ENCODE assay signal across 8 cellular contexts in genomic region chr16:275041-275621, GRCh38. TPM values are rescaled to one million over a fixed set of nuclear protein-coding genes. Genes with fewer than 3 reads are reported as not detected.
DNase-seq lines count a peak whose midpoint lies in the region; TF ChIP-seq lines count a peak whose summit lies in the region.

No MANE protein-coding gene starts in this region.

- TF ChIP-seq CTCF in fibroblast of villous mesenchyme (IDR thresholded peaks at IDR 0.05; ENCODE audit: insufficient read depth, low read depth, low read length) = no peak
- TF ChIP-seq CTCF in GM20000 (IDR thresholded peaks at IDR 0.05; ENCODE audit: extremely low read depth, missing control alignments) = no peak

- no peak overlapping the region for H4K91ac ChIP-seq in trophoblast cell (ENCODE audit: low read depth, low read length)

- no peak overlapping the region for H2AK5ac ChIP-seq in trophoblast cell (ENCODE audit: low read length)

- no peak overlapping the region for H3K23ac ChIP-seq in trophoblast cell (ENCODE audit: low read length)

- no peak overlapping the region for H3K4ac ChIP-seq in trophoblast cell (ENCODE audit: low read depth, low read length)

- no peak overlapping the region for H3K14ac ChIP-seq in trophoblast cell (ENCODE audit: low read length)

- no peaks in the 10 kb centered on the region for H3K36me3 ChIP-seq in trophoblast cell (ENCODE audit: control insufficient read depth in 1 of 2, insufficient read depth in 2 of 2, low read length in 2 of 2)

- no peak overlapping the region for H3K9ac ChIP-seq in trophoblast cell (ENCODE audit: low read length)

- no peaks in the 10 kb centered on the region for H3K36me3 Mint-ChIP-seq in T-helper 2 cell treated with Interferon-gamma antibody and Interleukin-4, amounts not matched to agents 5 μg/mL and 100 μg/mL, for 36 hours (ENCODE audit: low read depth)

- peaks cover 3% of the 10 kb centered on the region for H3K9me3 ChIP-seq in trophoblast cell (ENCODE audit: insufficient read depth, low read depth, low read length)

- H3K4me3 ChIP-seq in fibroblast of villous mesenchyme (ENCODE audit: low read depth, low read length) (peak overlapping the region; percentile 54), trophoblast cell (ENCODE audit: low read depth, low read length) (peak overlapping the region; percentile 29)

- H4K12ac ChIP-seq in trophoblast cell (ENCODE audit: low read depth, low read length) = no peak overlapping the region

- H3K4me2 ChIP-seq in trophoblast cell (ENCODE audit: low read length) = peak overlapping the region; percentile 76

- peaks cover 24% of the 10 kb centered on the region for H3K27me3 ChIP-seq in trophoblast cell (ENCODE audit: insufficient read depth, low read length)

- DNase-seq in GM03348 (ENCODE audit: low spot score) (peak; percentile 53), fibroblast of villous mesenchyme (ENCODE audit: low read depth) (no peak), trophoblast cell (no peak), GM20000 (ENCODE audit: low spot score) (no peak), cortex of kidney (lab: John Stamatoyannopoulos, UW) (no peak), AG08395 (ENCODE audit: low spot score) (no peak), D341Med (ENCODE audit: low spot score) (no peak)
- DNase-seq in T-helper 2 cell treated with Interferon-gamma antibody and Interleukin-4, amounts not matched to agents 5 μg/mL and 100 μg/mL, for 36 hours (ENCODE audit: low spot score) = no peak

- no peak overlapping the region for H3K18ac ChIP-seq in trophoblast cell (ENCODE audit: low read length)

- peaks cover 22% of the 10 kb centered on the region for H3K27me3 Mint-ChIP-seq in T-helper 2 cell treated with Interferon-gamma antibody and Interleukin-4, amounts not matched to agents 5 μg/mL and 100 μg/mL, for 36 hours (ENCODE audit: low read depth)

- H3K4me1 ChIP-seq in trophoblast cell (ENCODE audit: control insufficient read depth in 1 of 2, insufficient read depth in 2 of 2, low read length in 2 of 2) = peaks cover 0 to 6% of the 10 kb centered on the region in 2 experiments

- H4K8ac ChIP-seq in trophoblast cell (ENCODE audit: low read depth, low read length) = no peak overlapping the region

- no peak overlapping the region for H3K27ac ChIP-seq in trophoblast cell (ENCODE audit: low read depth, low read length)

- H3K79me2 ChIP-seq in trophoblast cell (ENCODE audit: control insufficient read depth, insufficient read depth, low read length, poor library complexity) = no peaks in the 10 kb centered on the region

- no peak overlapping the region for H2AFZ ChIP-seq in trophoblast cell (ENCODE audit: insufficient read depth, low read length, poor library complexity)

- H3K79me1 ChIP-seq in trophoblast cell (ENCODE audit: low read length) = no peaks in the 10 kb centered on the region

- H2BK12ac ChIP-seq in trophoblast cell (ENCODE audit: low read length) = no peak overlapping the region

- no peak overlapping the region for H2BK120ac ChIP-seq in trophoblast cell (ENCODE audit: insufficient read depth, low read length, poor library complexity)

- peak overlapping the region; percentile 52 for H3K4me3 Mint-ChIP-seq in T-helper 2 cell treated with Interferon-gamma antibody and Interleukin-4, amounts not matched to agents 5 μg/mL and 100 μg/mL, for 36 hours

- WGBS in trophoblast cell (ENCODE audit: extremely low coverage, insufficient coverage, insufficient read length) = no CpG with 5 or more reads among the region's 54 CpGs

- H3K9me3 Mint-ChIP-seq in T-helper 2 cell treated with Interferon-gamma antibody and Interleukin-4, amounts not matched to agents 5 μg/mL and 100 μg/mL, for 36 hours = no peaks in the 10 kb centered on the region

- peaks cover 6% of the 10 kb centered on the region for H3K4me1 Mint-ChIP-seq in T-helper 2 cell treated with Interferon-gamma antibody and Interleukin-4, amounts not matched to agents 5 μg/mL and 100 μg/mL, for 36 hours (ENCODE audit: low read depth)

- no peak overlapping the region for H3K27ac Mint-ChIP-seq in T-helper 2 cell treated with Interferon-gamma antibody and Interleukin-4, amounts not matched to agents 5 μg/mL and 100 μg/mL, for 36 hours

- no peak overlapping the region for H2BK5ac ChIP-seq in trophoblast cell (ENCODE audit: low read depth, low read length, poor library complexity)

RNA-seq across cellular contexts. Expression of gene RGS11, which starts 0.6 kb away (rescaled TPM):
- 0.64 and 0.86 TPM in 2 replicates for total RNA-seq in fibroblast of villous mesenchyme
- 0.01 and 0.10 TPM in 2 replicates for polyA plus RNA-seq in trophoblast cell (2013)

RNA-seq across cellular contexts. Expression of gene ARHGDIG, which starts 5.3 kb away (rescaled TPM):
- total RNA-seq in fibroblast of villous mesenchyme = 0.32 TPM in 1 of 2 replicates, not detected in the other
- polyA plus RNA-seq in trophoblast cell (2013) = 0.22 and 0.24 TPM in 2 replicates

RNA-seq across cellular contexts. Expression of gene PDIA2, which starts 7.8 kb away (rescaled TPM):
- under 0.01 and 0.43 TPM in 2 replicates for total RNA-seq in fibroblast of villous mesenchyme
- 0.15 and 0.27 TPM in 2 replicates for polyA plus RNA-seq in trophoblast cell (2013)

RNA-seq across cellular contexts. Expression of gene FAM234A, which starts 40.5 kb away (rescaled TPM):
- total RNA-seq in fibroblast of villous mesenchyme = 58.7 and 59.6 TPM in 2 replicates
- polyA plus RNA-seq in trophoblast cell (2013) = 67.1 and 68.6 TPM in 2 replicates

RNA-seq across cellular contexts. Expression of gene LUC7L, which starts 45.9 kb away (rescaled TPM):
- 44.1 and 52.7 TPM in 2 replicates for total RNA-seq in fibroblast of villous mesenchyme
- 62.4 and 68.6 TPM in 2 replicates for polyA plus RNA-seq in trophoblast cell (2013)
